1 cellular context compared by ENCODE assay signal in genomic region chr7:127891144-127891543, GRCh38.
TF ChIP-seq lines count a peak whose summit lies in the region.

No MANE protein-coding gene starts in this region.

TF ChIP-seq in IMR-90, 13 proteins besides CTCF, POLR2A, EP300 and RAD21:
- TF ChIP-seq RFX5 (IDR thresholded peaks at IDR 0.05; ENCODE audit: low read depth, low read length): no peak
- no peak for TF ChIP-seq CHD1 (IDR thresholded peaks at IDR 0.05; ENCODE audit: low read depth, low read length)
- TF ChIP-seq CEBPB (IDR thresholded peaks at IDR 0.05; ENCODE audit: low read depth, low read length): 0 out of 2 replicates have a peak, but pooled peaks have one; percentile 10
- 0 out of 2 replicates have a peak, but pooled peaks have one; percentile 10 for TF ChIP-seq FOS (IDR thresholded peaks at IDR 0.05; ENCODE audit: low read depth, low read length)
TF ChIP-seq in IMR-90: peak in this region for 2.
